1 cellular context compared by ENCODE assay signal in the genomic region with DNA sequence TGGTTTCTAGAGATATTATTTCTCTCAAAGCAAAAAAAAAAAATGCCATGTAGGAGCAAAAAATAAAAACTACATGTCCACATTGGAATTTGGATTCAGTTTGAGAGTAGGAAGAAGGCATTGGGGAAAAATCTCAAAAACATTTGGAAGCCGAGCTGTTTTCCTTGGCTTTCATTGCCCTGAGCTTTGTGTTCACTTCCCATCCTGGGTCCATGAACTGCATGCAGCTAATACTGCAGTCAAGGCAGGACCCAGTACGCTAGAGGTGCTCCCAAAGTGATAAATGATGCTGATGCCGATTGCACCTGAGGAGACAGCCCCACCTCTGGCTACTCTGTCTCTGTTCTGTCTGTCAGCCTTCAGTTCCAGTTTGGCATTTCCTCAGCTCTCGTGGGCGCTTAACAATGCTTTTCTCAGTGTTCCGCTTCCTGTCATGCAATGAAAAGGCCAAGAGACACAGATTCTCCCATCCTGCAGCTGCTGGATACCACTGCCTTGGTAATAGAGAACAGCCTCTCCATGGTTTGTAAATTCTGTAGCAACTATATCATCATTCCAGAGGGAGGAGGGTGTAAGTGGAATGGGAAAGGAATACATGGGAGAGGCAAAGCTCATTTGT.
TF ChIP-seq lines count a peak whose summit lies in the region.

No MANE protein-coding gene starts in this region.

TF ChIP-seq in H1, 55 proteins besides CTCF, POLR2A, EP300 and RAD21:
- no peak for TF ChIP-seq SAP30 (IDR thresholded peaks at IDR 0.05; ENCODE audit: insufficient read depth, insufficient replicate concordance, low read length)
- no peak for TF ChIP-seq GABPA (IDR thresholded peaks at IDR 0.05; ENCODE audit: borderline replicate concordance, insufficient read depth, low read length)
- no peak for TF ChIP-seq SIX5 (IDR thresholded peaks at IDR 0.05; ENCODE audit: low read depth, low read length)
- TF ChIP-seq RXRA (IDR thresholded peaks at IDR 0.05; ENCODE audit: insufficient read depth, low read depth, low read length) = no peak
- no peak for TF ChIP-seq TAF1 (IDR thresholded peaks at IDR 0.05; ENCODE audit: low read depth, low read length)
TF ChIP-seq in H1: peak in this region for 0.
